In genomic region chr9:114612272-114612923, GRCh38 we compare ENCODE assay signal across 9 cellular contexts. TPM values are rescaled to one million over a fixed set of nuclear protein-coding genes. Genes with fewer than 3 reads are reported as not detected.
A peak's percentile ranks its signal among the peaks of the same experiment; 100 is the strongest.
DNase-seq lines count a peak whose midpoint lies in the region; ATAC-seq and TF ChIP-seq lines count a peak whose summit lies in the region.
"Had no signal": no experiment of that assay in that cellular context is flagged by ENCODE, and none has a peak within 500 bp of the region (broad histone marks: within the 10 kb centered on the region; RNA-seq: fewer than 3 reads in every experiment).

No MANE protein-coding gene starts in this region.

- H3K27ac Mint-ChIP-seq in activated CD4-positive, alpha-beta memory T cell treated with anti-CD3 and anti-CD28 coated beads, Interleukin-2, amount 10 ng/mL, durations not matched to agents 7 days and 5 days, result peak overlapping the region; percentile 76
- peak overlapping the region; percentile 87 for H3K27ac Mint-ChIP-seq in stimulated activated effector memory CD8-positive, alpha-beta T cell treated with anti-CD3 and anti-CD28 coated beads, Interleukin-12 subunit alpha, Interleukin-12 subunit beta, amount 100 ng/mL, for 72 hours

- DNase-seq in activated CD4-positive, alpha-beta memory T cell treated with anti-CD3 and anti-CD28 coated beads, Interleukin-2, amount 10 ng/mL, durations not matched to agents 7 days and 5 days, result no peak
- DNase-seq in right cardiac atrium (no peak), SW 1271 (lab: John Stamatoyannopoulos, UW) (no peak), KBM-7 (no peak), NCI-H2107 treated with DMSO at 0.1 percent for 48 hours (lab: John Stamatoyannopoulos, UW; ENCODE audit: unreplicated experiment) (no peak)
- DNase-seq in stimulated activated effector memory CD8-positive, alpha-beta T cell treated with anti-CD3 and anti-CD28 coated beads, Interleukin-12 subunit alpha, Interleukin-12 subunit beta, amount 100 ng/mL, for 72 hours (ENCODE audit: low spot score in 2 of 2), result no peak

- no peaks in the 10 kb centered on the region for H3K9me3 Mint-ChIP-seq in activated CD4-positive, alpha-beta memory T cell treated with anti-CD3 and anti-CD28 coated beads, Interleukin-2, amount 10 ng/mL, durations not matched to agents 7 days and 5 days
- H3K9me3 Mint-ChIP-seq in stimulated activated effector memory CD8-positive, alpha-beta T cell treated with anti-CD3 and anti-CD28 coated beads, Interleukin-12 subunit alpha, Interleukin-12 subunit beta, amount 100 ng/mL, for 72 hours, result no peaks in the 10 kb centered on the region

- H3K36me3 Mint-ChIP-seq in activated CD4-positive, alpha-beta memory T cell treated with anti-CD3 and anti-CD28 coated beads, Interleukin-2, amount 10 ng/mL, durations not matched to agents 7 days and 5 days (ENCODE audit: low read depth), result peaks cover 18% of the 10 kb centered on the region
- peaks cover 17% of the 10 kb centered on the region for H3K36me3 Mint-ChIP-seq in stimulated activated effector memory CD8-positive, alpha-beta T cell treated with anti-CD3 and anti-CD28 coated beads, Interleukin-12 subunit alpha, Interleukin-12 subunit beta, amount 100 ng/mL, for 72 hours

- peak overlapping the region; percentile 84 for H3K4me3 Mint-ChIP-seq in activated CD4-positive, alpha-beta memory T cell treated with anti-CD3 and anti-CD28 coated beads, Interleukin-2, amount 10 ng/mL, durations not matched to agents 7 days and 5 days
- peak overlapping the region; percentile 78 for H3K4me3 Mint-ChIP-seq in stimulated activated effector memory CD8-positive, alpha-beta T cell treated with anti-CD3 and anti-CD28 coated beads, Interleukin-12 subunit alpha, Interleukin-12 subunit beta, amount 100 ng/mL, for 72 hours

- H3K9me3 ChIP-seq in HEK293 (ENCODE audit: control insufficient read depth, insufficient read depth, low read depth, low read length) (no peaks in the 10 kb centered on the region), right cardiac atrium (ENCODE audit: control insufficient read depth, low read length) (no peaks in the 10 kb centered on the region)

- peaks cover 52% of the 10 kb centered on the region for H3K4me1 Mint-ChIP-seq in activated CD4-positive, alpha-beta memory T cell treated with anti-CD3 and anti-CD28 coated beads, Interleukin-2, amount 10 ng/mL, durations not matched to agents 7 days and 5 days
- H3K4me1 Mint-ChIP-seq in stimulated activated effector memory CD8-positive, alpha-beta T cell treated with anti-CD3 and anti-CD28 coated beads, Interleukin-12 subunit alpha, Interleukin-12 subunit beta, amount 100 ng/mL, for 72 hours, result peaks cover 40% of the 10 kb centered on the region

- CTCF ChIA-PET in HEK293 (lab: Yijun Ruan, JAX), result interaction anchor here (0.5 to 1.3 kb wide), 6 partner anchors 41 to 206 kb away, joined by 3 to 7 read pairs (median 4); no protein-coding TSS in a partner anchor
- CTCF ChIA-PET in activated CD4-positive, alpha-beta memory T cell treated with anti-CD3 and anti-CD28 coated beads, Interleukin-2, amount 10 ng/mL, durations not matched to agents 7 days and 5 days (lab: Charles Lee), result interaction anchor here (1.0 to 3.3 kb wide), 4 partner anchors 20 to 207 kb away, joined by 3 to 32 read pairs (median 14); no protein-coding TSS in a partner anchor

- H3K27me3 ChIP-seq in right cardiac atrium (ENCODE audit: control insufficient read depth, insufficient read depth), result no peaks in the 10 kb centered on the region

- WGBS in right cardiac atrium, result 39% methylated on average over 4 of the region's 4 CpGs

- no peak for TF ChIP-seq CTCF in HEK293 (tag by site-specific recombination; IDR thresholded peaks at IDR 0.05)

- H3K27me3 Mint-ChIP-seq in activated CD4-positive, alpha-beta memory T cell treated with anti-CD3 and anti-CD28 coated beads, Interleukin-2, amount 10 ng/mL, durations not matched to agents 7 days and 5 days, result no peaks in the 10 kb centered on the region

- H3K36me3 ChIP-seq in HEK293 (ENCODE audit: control insufficient read depth in 2 of 2, insufficient read depth in 1 of 2, low read length in 2 of 2), result peaks cover 0 to 3% of the 10 kb centered on the region in 2 experiments; a peak in 1 of 3 replicates

- H3K4me3 ChIP-seq in HEK293 (ENCODE audit: low read depth, low read length), result peak overlapping the region; percentile 52; the same call in 1 of the 2 replicates
- peak overlapping the region; percentile 76 for H3K4me3 ChIP-seq in right cardiac atrium (ENCODE audit: low read length)

- H3K4me1 ChIP-seq in HEK293 (ENCODE audit: control insufficient read depth, insufficient read depth, low read length) (no peaks in the 10 kb centered on the region), right cardiac atrium (ENCODE audit: control insufficient read depth, insufficient read depth, low read length) (no peaks in the 10 kb centered on the region)

- ATAC-seq in right cardiac atrium (peak in 1 of 2 donors; percentile 9), GM19463 (IDR thresholded peaks at IDR 0.05; ENCODE audit: unreplicated experiment) (no peak)
- peak; percentile 2 for ATAC-seq in stimulated activated effector memory CD8-positive, alpha-beta T cell treated with anti-CD3 and anti-CD28 coated beads, Interleukin-12 subunit alpha, Interleukin-12 subunit beta, amount 100 ng/mL, for 72 hours

- H3K27ac ChIP-seq in HEK293 (ENCODE audit: extremely low read depth, low read depth, low read length) (peak overlapping the region; percentile 91; the same call in 1 of the 2 replicates), right cardiac atrium (ENCODE audit: low read length) (no peak overlapping the region)

- in situ Hi-C loops in KBM-7 (cut with MboI; ENCODE audit: low pct_unique_long_range_greater_than_20kb, low sequenced_read_pairs), result no loop called here

- intact Hi-C loops in right cardiac atrium (cut with DNase I), result loop anchor here in 1 of 4 donors (10.0 kb wide), 1 partner anchor 108 kb away; the partner anchor contains the start of gene WHRN

- POLR2A ChIA-PET in HEK293 (lab: Yijun Ruan, JAX), result interaction anchor here (0.6 to 2.4 kb wide), 3 partner anchors 17 to 31 kb away, joined by 3 to 20 read pairs (median 3); partner anchors contain the start of gene ATP6V1G1
- POLR2A ChIA-PET in activated CD4-positive, alpha-beta memory T cell treated with anti-CD3 and anti-CD28 coated beads, Interleukin-2, amount 10 ng/mL, durations not matched to agents 7 days and 5 days (lab: Charles Lee), result interaction anchor here (0.7 to 4.3 kb wide), 14 partner anchors 8 to 317 kb away, joined by 3 to 109 read pairs (median 4); partner anchors contain the start of gene ATP6V1G1

TF ChIP-seq in HEK293, 187 proteins besides CTCF, POLR2A, EP300 and RAD21:
- no peak for TF ChIP-seq MYNN (tag by site-specific recombination; IDR thresholded peaks at IDR 0.05; ENCODE audit: borderline replicate concordance)
- TF ChIP-seq ZSCAN16 (tag by site-specific recombination; IDR thresholded peaks at IDR 0.05), result no peak
- no peak for TF ChIP-seq ZNF266 (tag by site-specific recombination; IDR thresholded peaks at IDR 0.05; ENCODE audit: low read depth)
- TF ChIP-seq ZNF549 (tag by site-specific recombination; IDR thresholded peaks at IDR 0.05), result no peak
- TF ChIP-seq ZNF571 (tag by site-specific recombination; IDR thresholded peaks at IDR 0.05), result no peak
- TF ChIP-seq ZBTB21 (tag by site-specific recombination; IDR thresholded peaks at IDR 0.05), result no peak
- TF ChIP-seq ZNF335 (tag by site-specific recombination; conservative IDR thresholded peaks at IDR 0.05), result peak; percentile 12
- no peak for TF ChIP-seq REPIN1 (tag by site-specific recombination; IDR thresholded peaks at IDR 0.05; ENCODE audit: low read depth)

RNA-seq across cellular contexts. Expression of gene TMEM268, which starts 1.3 kb away (rescaled TPM):
- total RNA-seq in activated CD4-positive, alpha-beta memory T cell treated with anti-CD3 and anti-CD28 coated beads, Interleukin-2, amount 10 ng/mL, durations not matched to agents 7 days and 5 days, result 10 to 100 TPM; 18.1 to 20.1 TPM
- 1 to 10 TPM; 6.3 to 7.8 (median 7.1) TPM for total RNA-seq in right cardiac atrium
- 3.0 TPM for polyA plus RNA-seq in right cardiac atrium

RNA-seq across cellular contexts. Expression of gene ATP6V1G1, which starts 24.8 kb away (rescaled TPM):
- total RNA-seq in activated CD4-positive, alpha-beta memory T cell treated with anti-CD3 and anti-CD28 coated beads, Interleukin-2, amount 10 ng/mL, durations not matched to agents 7 days and 5 days, result 10 to 100 TPM; 92.4 to 94.2 TPM
- 10 to 100 TPM; 91.5 to 99.7 (median 98.0) TPM for total RNA-seq in right cardiac atrium
- polyA plus RNA-seq in right cardiac atrium, result 157 TPM

RNA-seq across cellular contexts. Expression of gene TEX53, which starts 45.2 kb away (rescaled TPM):
- total RNA-seq in activated CD4-positive, alpha-beta memory T cell treated with anti-CD3 and anti-CD28 coated beads, Interleukin-2, amount 10 ng/mL, durations not matched to agents 7 days and 5 days, result not detected
- not detected for total RNA-seq in right cardiac atrium
- not detected for polyA plus RNA-seq in right cardiac atrium
- total RNA-seq: pulmonary artery endothelial cell had no signal
